In the genomic region with DNA sequence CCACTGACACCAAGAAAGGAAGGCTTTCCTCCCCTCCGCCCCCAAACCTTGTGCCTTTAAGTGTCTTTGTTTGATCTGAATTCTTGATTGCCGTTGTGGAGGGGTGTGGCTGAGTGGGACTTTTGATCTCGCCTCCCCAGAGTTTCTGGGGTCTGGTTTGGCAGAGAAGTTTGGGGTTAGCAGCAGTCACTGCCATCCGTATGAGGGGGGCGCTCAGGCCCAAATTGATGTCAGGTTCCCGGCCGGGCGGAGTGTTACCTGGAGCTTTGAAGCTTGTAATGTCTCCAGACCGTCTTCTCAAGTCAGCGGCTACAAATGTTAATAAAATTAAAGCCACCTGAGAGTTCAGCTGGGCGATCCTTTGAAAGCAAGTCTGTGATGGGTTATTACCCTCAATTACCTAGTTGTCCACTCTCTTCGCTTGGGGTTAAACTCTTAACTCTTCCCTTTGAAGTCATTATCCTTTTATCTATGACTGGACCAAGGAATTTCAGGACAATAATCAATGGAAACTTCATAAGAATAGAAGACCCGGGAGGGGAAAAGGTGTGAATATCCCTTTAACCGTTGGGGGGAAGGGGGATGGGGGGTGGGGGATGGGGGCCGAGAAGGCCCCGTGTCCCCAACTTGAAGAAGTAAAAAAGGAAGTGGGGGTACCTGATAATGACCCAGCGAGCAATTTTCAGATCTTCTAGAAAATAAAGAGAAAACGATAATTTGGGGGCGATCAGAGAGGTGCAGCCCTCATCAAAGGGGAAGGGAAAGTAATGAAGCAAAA, we compare ENCODE assay signal across 14 cellular contexts. TPM values are rescaled to one million over a fixed set of nuclear protein-coding genes. Genes with fewer than 3 reads are reported as not detected.
DNase-seq lines count a peak whose midpoint lies in the region; ATAC-seq and TF ChIP-seq lines count a peak whose summit lies in the region.
"Had no signal": no experiment of that assay in that cellular context is flagged by ENCODE, and none has a peak within 500 bp of the region (broad histone marks: within the 10 kb centered on the region; RNA-seq: fewer than 3 reads in every experiment).

No MANE protein-coding gene starts in this region.

- TF ChIP-seq CTCF in AG10803 (conservative IDR thresholded peaks at IDR 0.05; ENCODE audit: low read length) (no peak), gastrocnemius medialis (IDR thresholded peaks at IDR 0.05 in 4 of 5, conservative IDR thresholded peaks at IDR 0.05 in 1 of 5) (no peak)

- H2AFZ ChIP-seq in GM23248, result peak overlapping the region; percentile 77

- H3K9me3 Mint-ChIP-seq in activated naive CD8-positive, alpha-beta T cell (ENCODE audit: low read depth), result no peaks in the 10 kb centered on the region
- H3K9me3 Mint-ChIP-seq: dendritic cell treated with granulocyte-macrophage colony-stimulating factor and Interleukin-4, amounts not matched to agents 40 ng/mL and 50 ng/mL, for 4 days; T-helper 1 cell treated with Interleukin-12 subunit alpha and Interleukin-12 subunit beta and Interleukin-4 antibody, amounts not matched to agents 30 μg/mL and 1 μg/mL, for 36 hours had no signal

- no peak overlapping the region for H3K27ac Mint-ChIP-seq in activated naive CD8-positive, alpha-beta T cell
- H3K27ac Mint-ChIP-seq: dendritic cell treated with granulocyte-macrophage colony-stimulating factor and Interleukin-4, amounts not matched to agents 40 ng/mL and 50 ng/mL, for 4 days; T-helper 1 cell treated with Interleukin-12 subunit alpha and Interleukin-12 subunit beta and Interleukin-4 antibody, amounts not matched to agents 30 μg/mL and 1 μg/mL, for 36 hours had no signal

- H3K36me3 ChIP-seq in GM23248 (ENCODE audit: low read depth) (no peaks in the 10 kb centered on the region), gastrocnemius medialis (no peaks in the 10 kb centered on the region)
- H3K36me3 ChIP-seq: HAP-1 had no signal

- DNase-seq in AG10803 (ENCODE audit: low read depth), result no peak
- DNase-seq in GM23248, result no peak
- DNase-seq in islet precursor cell, result peak; percentile 77
- DNase-seq in gastrocnemius medialis, result no peak
- DNase-seq in NAMALWA (ENCODE audit: low spot score), result no peak
- DNase-seq in OCI-M2 (lab: John Stamatoyannopoulos, UW; ENCODE audit: unreplicated experiment), result no peak
- DNase-seq in NCI-H1092 treated with DMSO at 0.1 percent for 48 hours (lab: John Stamatoyannopoulos, UW), result no peak
- DNase-seq: activated CD4-positive, alpha-beta T cell treated with anti-CD3 and anti-CD28 coated beads, Interleukin-2, amount 50 U/mL, for 4 hours; NCI-H446 treated with DMSO at 0.1 percent for 48 hours had no signal

- H3K4me1 Mint-ChIP-seq in activated naive CD8-positive, alpha-beta T cell (ENCODE audit: low read depth), result peaks cover 33% of the 10 kb centered on the region

- H3K4me3 ChIP-seq in AG10803 (ENCODE audit: low read length) (peak overlapping the region; percentile 23), GM23248 (peak overlapping the region; percentile 61), gastrocnemius medialis (no peak overlapping the region)
- H3K4me3 ChIP-seq: HAP-1 had no signal

- no peaks in the 10 kb centered on the region for H3K9me2 ChIP-seq in GM23248 (ENCODE audit: insufficient read depth)

- no peak overlapping the region for H3K27ac ChIP-seq in GM23248
- H3K27ac ChIP-seq in gastrocnemius medialis, result no peak overlapping the region

- H3K79me2 ChIP-seq in GM23248 (ENCODE audit: insufficient read depth), result no peaks in the 10 kb centered on the region

- peaks cover 8% of the 10 kb centered on the region; the same call in 1 of the 2 replicates for H3F3A ChIP-seq in GM23248 (ENCODE audit: insufficient read depth)

- in situ Hi-C loops in GM23248 (cut with MboI) (no loop called here), gastrocnemius medialis (cut with MboI; ENCODE audit: low sequenced_read_pairs in 4 of 4) (no loop called here)

- H3K36me3 Mint-ChIP-seq in activated naive CD8-positive, alpha-beta T cell, result no peaks in the 10 kb centered on the region

- no peak overlapping the region for H3K9ac ChIP-seq in GM23248

- no peaks in the 10 kb centered on the region for H3K9me3 ChIP-seq in GM23248 (ENCODE audit: low read depth)
- no peaks in the 10 kb centered on the region for H3K9me3 ChIP-seq in gastrocnemius medialis
- H3K9me3 ChIP-seq: HAP-1 had no signal

- H3K4me2 ChIP-seq in GM23248 (ENCODE audit: unreplicated experiment), result peak overlapping the region; percentile 69

- H3K27me3 Mint-ChIP-seq in activated naive CD8-positive, alpha-beta T cell, result no peaks in the 10 kb centered on the region

- ATAC-seq in gastrocnemius medialis, result no peak
- ATAC-seq: Panc1 had no signal

- WGBS in GM23248 (ENCODE audit: low coverage in 1 of 2, low lambda C conversion rate in 2 of 2, missing lambda C conversion rate in 2 of 2), 2 experiments, result 59 to 75% methylated on average over 14 to 19 of the region's 19 CpGs

- intact Hi-C loops in gastrocnemius medialis (cut with DNase I; ENCODE audit: low total_unique reads), result no loop called here

- no peaks in the 10 kb centered on the region for H4K20me1 ChIP-seq in GM23248 (ENCODE audit: insufficient read depth)

- H3K4me1 ChIP-seq in GM23248 (ENCODE audit: insufficient read depth) (peaks cover 7% of the 10 kb centered on the region), gastrocnemius medialis (no peaks in the 10 kb centered on the region)
- H3K4me1 ChIP-seq: HAP-1 had no signal

- H3K27me3 ChIP-seq in GM23248 (replicated peaks; ENCODE audit: insufficient read depth), result no peaks in the 10 kb centered on the region
- H3K27me3 ChIP-seq in gastrocnemius medialis, result no peaks in the 10 kb centered on the region

- no peak for TF ChIP-seq POLR2A in gastrocnemius medialis (IDR thresholded peaks at IDR 0.05)

- H3K4me3 Mint-ChIP-seq in activated naive CD8-positive, alpha-beta T cell, result peak overlapping the region; percentile 80
- H3K4me3 Mint-ChIP-seq: dendritic cell treated with granulocyte-macrophage colony-stimulating factor and Interleukin-4, amounts not matched to agents 40 ng/mL and 50 ng/mL, for 4 days had no signal

RNA-seq across cellular contexts. Expression of gene AXIN2, which starts 31.8 kb away (rescaled TPM):
- 2.3 and 2.4 TPM in 2 replicates for total RNA-seq in GM23248 (2014; rRNA removed; shearing (Covaris generic))
- polyA plus RNA-seq in GM23248 (2016; fragmentation: Nextera tagmentation; extraction: Ambion mirVana), result 0.46 and 0.94 TPM in 2 replicates
- 10 to 100 TPM in 3 of 4 donors, 1 to 10 TPM in 1; 9.9 to 27.2 (median 17.9) TPM for total RNA-seq in gastrocnemius medialis

Comparison
In these comparisons a context has a peak if more than half of its experiments do, and no peak if none do; other contexts are left out.
1. H3K4me3 ChIP-seq: peak in AG10803 (single experiment) and GM23248 (single experiment); none in gastrocnemius medialis (0 of 4).